Comparison of ENCODE assay signal across 9 cellular contexts in the genomic region with DNA sequence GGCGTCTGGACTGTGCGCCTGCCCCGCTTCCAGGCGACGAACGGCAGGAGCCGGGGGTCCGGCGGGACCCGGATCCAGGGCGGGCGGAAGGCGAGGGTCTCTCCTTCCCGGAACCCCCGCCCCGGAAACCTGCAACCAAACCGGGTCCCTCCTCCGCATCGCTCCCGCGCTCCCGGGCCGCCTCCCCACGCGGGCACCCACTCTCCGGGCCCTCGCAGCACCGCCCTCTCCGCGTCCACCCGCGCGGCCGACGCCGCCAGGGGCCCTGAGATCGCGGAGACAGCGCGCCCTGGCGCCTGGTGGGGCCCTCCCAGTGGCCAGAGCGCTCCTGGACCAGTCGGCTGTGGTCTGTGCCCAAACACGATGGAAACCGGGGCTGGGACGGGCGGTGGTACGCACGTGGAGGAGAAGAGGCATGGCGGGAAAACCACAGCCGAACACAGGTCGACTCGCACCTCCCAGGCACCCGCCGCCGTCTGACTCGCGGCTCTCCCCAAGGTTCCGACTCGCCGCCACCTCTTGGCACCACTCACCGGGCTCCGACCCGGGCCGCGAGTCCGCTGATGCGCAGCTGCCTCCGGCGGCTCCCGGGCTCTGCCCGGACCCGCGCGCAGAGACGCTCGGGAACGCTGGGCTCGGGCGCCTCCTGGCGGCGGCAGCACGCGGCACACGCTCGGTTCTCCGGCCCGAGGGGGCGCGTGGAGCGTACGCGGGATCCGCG. TPM values are rescaled to one million over a fixed set of nuclear protein-coding genes. Genes with fewer than 3 reads are reported as not detected.
DNase-seq lines count a peak whose midpoint lies in the region; FAIRE-seq and TF ChIP-seq lines count a peak whose summit lies in the region.
"Had no signal": no experiment of that assay in that cellular context is flagged by ENCODE, and none has a peak within 500 bp of the region (broad histone marks: within the 10 kb centered on the region; RNA-seq: fewer than 3 reads in every experiment).

No MANE protein-coding gene starts in this region.

- no peak overlapping the region for H2AK5ac ChIP-seq in mesendoderm (ENCODE audit: low read length)

- H3K9me3 ChIP-seq in MG63 = no peaks in the 10 kb centered on the region

- H3K79me1 ChIP-seq in mesendoderm (ENCODE audit: low read length) = no peaks in the 10 kb centered on the region

- H3K79me2 ChIP-seq in mesendoderm (ENCODE audit: control insufficient read depth, insufficient read depth, low read length) = no peaks in the 10 kb centered on the region

- H3K4ac ChIP-seq in mesendoderm (ENCODE audit: low read depth, low read length) = no peak overlapping the region

- H3K27ac ChIP-seq in mesendoderm (ENCODE audit: low read depth, low read length) = no peak overlapping the region

- no peak overlapping the region for H2BK15ac ChIP-seq in mesendoderm (replicated peaks; ENCODE audit: low read depth)

- TF ChIP-seq CTCF in GM06990 (IDR thresholded peaks at IDR 0.05; ENCODE audit: insufficient read depth, low read length, poor library complexity, severe bottlenecking) = peak; percentile 33

- H3K36me3 ChIP-seq in GM06990 (ENCODE audit: control insufficient read depth, insufficient read depth, low read length) (no peaks in the 10 kb centered on the region), MG63 (no peaks in the 10 kb centered on the region), mesendoderm (ENCODE audit: control insufficient read depth, insufficient read depth, low read length) (no peaks in the 10 kb centered on the region)

- H2BK120ac ChIP-seq in mesendoderm (ENCODE audit: low read depth, low read length) = no peak overlapping the region

- no peaks in the 10 kb centered on the region; the same call in none of the 2 replicates for H3K27me3 ChIP-seq in GM06990 (replicated peaks; ENCODE audit: control insufficient read depth, insufficient read depth, low read length)
- no peaks in the 10 kb centered on the region for H3K27me3 ChIP-seq in MG63
- H3K27me3 ChIP-seq in mesendoderm (ENCODE audit: insufficient read depth, low read length, poor library complexity) = peaks cover 40% of the 10 kb centered on the region

- no peak overlapping the region for H4K5ac ChIP-seq in mesendoderm (ENCODE audit: low read length)

- no peaks in the 10 kb centered on the region for H3K4me1 ChIP-seq in mesendoderm (ENCODE audit: control insufficient read depth, low read depth, low read length)

- no peak overlapping the region for H3K18ac ChIP-seq in mesendoderm (ENCODE audit: low read length)

- TF ChIP-seq POLR2A in H54 (IDR thresholded peaks at IDR 0.05; ENCODE audit: low read depth, low read length) = no peak

- peak overlapping the region; percentile 57 for H3K4me3 ChIP-seq in GM06990 (replicated peaks; ENCODE audit: low read depth, low read length)
- H3K4me3 ChIP-seq in MG63 = peak overlapping the region; percentile 60
- no peak overlapping the region for H3K4me3 ChIP-seq in mesendoderm (ENCODE audit: low read length)

- H3K4me2 ChIP-seq in mesendoderm (ENCODE audit: low read length) = peak overlapping the region; percentile 3

- no peak overlapping the region for H2BK5ac ChIP-seq in mesendoderm (ENCODE audit: low read length)

- no peak for FAIRE-seq in H54 (lab: Jason Lieb, UNC)

- no CpG with 5 or more reads among the region's 95 CpGs for WGBS in mesendoderm (ENCODE audit: extremely low coverage, insufficient coverage, low lambda C conversion rate)

- no peak for DNase-seq in GM06990 (ENCODE audit: extremely low read depth, insufficient read length)
- peak; percentile 65 for DNase-seq in MG63
- peak; percentile 12 to 52 for DNase-seq in activated CD8-positive, alpha-beta memory T cell treated with anti-CD3 and anti-CD28 coated beads for 1 hour (ENCODE audit: extremely low read depth in 1 of 2, low read depth in 1 of 2)
- peak; percentile 22 for DNase-seq in effector CD8-positive, alpha-beta T cell (lab: John Stamatoyannopoulos, UW)
- peak; percentile 72 for DNase-seq in mesendoderm
- peak; percentile 17 to 28 for DNase-seq in stimulated activated CD8-positive, alpha-beta memory T cell treated with anti-CD3 and anti-CD28 coated beads, Interleukin-15, amount 100 ng/mL, for 4 hours (ENCODE audit: low read depth in 2 of 2)
- DNase-seq in NCI-H187 treated with DMSO at 0.1 percent for 48 hours (lab: John Stamatoyannopoulos, UW) = no peak
- DNase-seq in H54 (ENCODE audit: insufficient read length, low spot score) = no peak

- peak overlapping the region; percentile 85 for H3K56ac ChIP-seq in mesendoderm (ENCODE audit: low read length)

- no peak overlapping the region for H3K23ac ChIP-seq in mesendoderm (ENCODE audit: low read length)

- no peak overlapping the region for H4K8ac ChIP-seq in mesendoderm (ENCODE audit: low read depth, low read length)

- peak overlapping the region; percentile 66 for H3K9ac ChIP-seq in mesendoderm (ENCODE audit: low read length)

RNA-seq across cellular contexts. Expression of a gene that starts 7.9 kb away (rescaled TPM):
- 3.1 and 8.1 TPM in 2 replicates for total RNA-seq in MG63 (2014; rRNA removed; shearing (Covaris generic); ENCODE audit: low replicate concordance)
- 0.03 TPM for polyA plus RNA-seq in mesendoderm (2013, experiment 1 of 2)
- polyA plus RNA-seq in mesendoderm (2013, experiment 2 of 2) = 0.03 TPM
- total RNA-seq: T-helper 2 cell treated with Interferon-gamma antibody and Interleukin-4, amounts not matched to agents 100 ng/mL and 5 ng/mL, for 36 hours had no signal

Comparison
In these comparisons a context has a peak if more than half of its experiments do, and no peak if none do; other contexts are left out.
1. DNase-seq: peak in MG63 (single experiment), activated CD8-positive, alpha-beta memory T cell treated with anti-CD3 and anti-CD28 coated beads for 1 hour (2 of 2), effector CD8-positive, alpha-beta T cell (single experiment), mesendoderm (single experiment) and stimulated activated CD8-positive, alpha-beta memory T cell treated with anti-CD3 and anti-CD28 coated beads, Interleukin-15, amount 100 ng/mL, for 4 hours (2 of 2); none in GM06990 (single experiment), NCI-H187 treated with DMSO at 0.1 percent for 48 hours (single experiment) and H54 (single experiment).